ENCODE assay signal across 21 cellular contexts in the genomic region with DNA sequence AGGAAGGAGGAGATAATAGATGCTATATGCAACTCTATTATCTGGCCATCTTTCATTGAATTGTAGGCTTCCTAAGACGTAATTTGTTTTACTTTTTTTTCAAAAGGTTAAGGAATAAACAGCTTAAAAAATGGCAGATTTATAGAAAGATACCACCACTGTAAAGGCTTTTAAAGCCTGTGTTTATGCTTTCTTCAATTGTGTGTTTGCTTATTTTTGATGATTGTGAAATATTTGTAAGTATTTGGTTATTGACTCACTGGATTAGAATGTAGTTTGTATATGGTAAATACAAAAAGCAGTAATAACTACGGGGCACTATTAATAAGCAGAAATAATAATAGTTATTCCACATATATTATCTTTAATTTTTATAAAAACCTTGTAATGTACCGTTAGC.
DNase-seq lines count a peak whose midpoint lies in the region; ATAC-seq and TF ChIP-seq lines count a peak whose summit lies in the region.
"Had no signal": no experiment of that assay in that cellular context is flagged by ENCODE, and none has a peak within 500 bp of the region (broad histone marks: within the 10 kb centered on the region; RNA-seq: fewer than 3 reads in every experiment).

No MANE protein-coding gene starts in this region.

- no peak overlapping the region for H2BK12ac ChIP-seq in mesenchymal stem cell (ENCODE audit: low read length in 2 of 2)

- H3K56ac ChIP-seq in IMR-90 (ENCODE audit: extremely low read depth, insufficient read depth, low read length): no peak overlapping the region

- TF ChIP-seq RAD21 in IMR-90 (IDR thresholded peaks at IDR 0.05; ENCODE audit: low read length): no peak

- intact Hi-C loops in IMR-90 (cut with micrococcal nuclease): no loop called here
- intact Hi-C loops in activated CD4-positive, alpha-beta T cell treated with anti-CD3 and anti-CD28 coated beads for 36 hours (cut with DNase I, micrococcal nuclease): no loop called here

- H2AFZ ChIP-seq in IMR-90 (replicated peaks; ENCODE audit: low read length, poor library complexity) (no peak overlapping the region), mesenchymal stem cell (ENCODE audit: low read depth, low read length) (no peak overlapping the region), GM23338 (no peak overlapping the region)

- H3K23ac ChIP-seq in IMR-90 (ENCODE audit: low read depth, low read length) (no peak overlapping the region), mesenchymal stem cell (ENCODE audit: low read length in 2 of 2) (no peak overlapping the region)

- in situ Hi-C loops in IMR-90 (cut with MboI; ENCODE audit: low sequenced_read_pairs): no loop called here

- H3K36me3 Mint-ChIP-seq in activated CD4-positive, alpha-beta T cell treated with anti-CD3 and anti-CD28 coated beads for 36 hours (ENCODE audit: low read depth): no peaks in the 10 kb centered on the region
- H3K36me3 Mint-ChIP-seq in GM23338 (ENCODE audit: low read depth): no peaks in the 10 kb centered on the region
- H3K36me3 Mint-ChIP-seq: CD8-positive, alpha-beta T cell had no signal

- H4K8ac ChIP-seq in IMR-90 (ENCODE audit: low read depth in 2 of 2, low read length in 2 of 2): no peak overlapping the region
- H4K8ac ChIP-seq in mesenchymal stem cell (ENCODE audit: low read length): no peak overlapping the region

- no peak overlapping the region for H2BK20ac ChIP-seq in IMR-90 (ENCODE audit: low read depth, low read length)

- H3K9me1 ChIP-seq in IMR-90 (ENCODE audit: insufficient read depth, low read length): no peaks in the 10 kb centered on the region

- H4K91ac ChIP-seq in IMR-90 (ENCODE audit: insufficient read depth, low read depth, low read length) (no peak overlapping the region), mesenchymal stem cell (ENCODE audit: low read length) (no peak overlapping the region)

- no peak overlapping the region for H4K5ac ChIP-seq in IMR-90 (ENCODE audit: low read depth, low read length)

- TF ChIP-seq CTCF in IMR-90 (conservative IDR thresholded peaks at IDR 0.05; ENCODE audit: low read depth, low read length) (no peak), RWPE2 (IDR thresholded peaks at IDR 0.05; ENCODE audit: poor library complexity, severe bottlenecking) (no peak), epithelial cell of esophagus (IDR thresholded peaks at IDR 0.05; ENCODE audit: insufficient read depth, low read depth, low read length, missing control alignments) (no peak), GM23338 (conservative IDR thresholded peaks at IDR 0.05; ENCODE audit: low read depth in 2 of 2) (no peak)

- no peaks in the 10 kb centered on the region for H3K27me3 Mint-ChIP-seq in activated CD4-positive, alpha-beta T cell treated with anti-CD3 and anti-CD28 coated beads for 36 hours
- H3K27me3 Mint-ChIP-seq in GM23338 (ENCODE audit: insufficient read depth, low read depth, poor library complexity): no peaks in the 10 kb centered on the region
- H3K27me3 Mint-ChIP-seq: B cell had no signal

- H3K9me3 ChIP-seq in IMR-90 (ENCODE audit: control insufficient read depth, insufficient read depth, low read length): no peaks in the 10 kb centered on the region
- no peaks in the 10 kb centered on the region for H3K9me3 ChIP-seq in RWPE2 (ENCODE audit: severe bottlenecking)
- no peaks in the 10 kb centered on the region for H3K9me3 ChIP-seq in mesenchymal stem cell (ENCODE audit: control insufficient read depth, low read length)
- H3K9me3 ChIP-seq: Peyer's patch had no signal

- H3K27me3 ChIP-seq in IMR-90 (ENCODE audit: control insufficient read depth, insufficient read depth, low read length): 0 out of 2 replicates have a peak, but pooled peaks cover 1% of the 10 kb centered on the region
- H3K27me3 ChIP-seq in RWPE2 (ENCODE audit: insufficient read depth, poor library complexity, severe bottlenecking): no peaks in the 10 kb centered on the region
- no peaks in the 10 kb centered on the region for H3K27me3 ChIP-seq in mesenchymal stem cell (ENCODE audit: control insufficient read depth in 1 of 2, insufficient read depth in 1 of 2, low read length in 2 of 2)
- no peaks in the 10 kb centered on the region for H3K27me3 ChIP-seq in GM23338 (ENCODE audit: insufficient read depth)
- H3K27me3 ChIP-seq: Peyer's patch had no signal

- no peaks in the 10 kb centered on the region for H3F3A ChIP-seq in GM23338 (replicated peaks; ENCODE audit: low read depth)

- H2AK5ac ChIP-seq in IMR-90 (ENCODE audit: low read depth, low read length): no peak overlapping the region
- H2AK5ac ChIP-seq in mesenchymal stem cell (ENCODE audit: low read length, severe bottlenecking): no peak overlapping the region

- CTCF ChIA-PET in IMR-90 (lab: Yijun Ruan, JAX): no interaction called here
- CTCF ChIA-PET in activated CD4-positive, alpha-beta T cell treated with anti-CD3 and anti-CD28 coated beads for 36 hours (lab: Charles Lee): interaction anchor here (0.9 kb wide), 1 partner anchor 27 kb away, joined by 3 read pairs; no protein-coding TSS in a partner anchor

- no peaks in the 10 kb centered on the region for H3K79me1 ChIP-seq in IMR-90 (ENCODE audit: low read depth in 1 of 2, low read length in 2 of 2)
- no peaks in the 10 kb centered on the region for H3K79me1 ChIP-seq in mesenchymal stem cell (replicated peaks; ENCODE audit: low read length, poor library complexity, severe bottlenecking)

- H4K20me1 ChIP-seq in IMR-90 (ENCODE audit: insufficient read depth, low read length) (no peaks in the 10 kb centered on the region), GM23338 (replicated peaks; ENCODE audit: insufficient read depth) (no peaks in the 10 kb centered on the region)

- no peaks in the 10 kb centered on the region for H3K9me3 Mint-ChIP-seq in activated CD4-positive, alpha-beta T cell treated with anti-CD3 and anti-CD28 coated beads for 36 hours (ENCODE audit: low read depth)
- no peaks in the 10 kb centered on the region for H3K9me3 Mint-ChIP-seq in GM23338
- H3K9me3 Mint-ChIP-seq: CD8-positive, alpha-beta T cell had no signal

- dilution Hi-C loops in IMR-90 (cut with HindIII; ENCODE audit: low sequenced_read_pairs, unreplicated experiment): no loop called here

- H3K4me1 Mint-ChIP-seq in activated CD4-positive, alpha-beta T cell treated with anti-CD3 and anti-CD28 coated beads for 36 hours: peaks cover 4% of the 10 kb centered on the region
- no peaks in the 10 kb centered on the region for H3K4me1 Mint-ChIP-seq in GM23338
- H3K4me1 Mint-ChIP-seq: B cell had no signal

- no peak overlapping the region for H3K4ac ChIP-seq in IMR-90 (ENCODE audit: low read depth, low read length)
- no peak overlapping the region for H3K4ac ChIP-seq in mesenchymal stem cell (ENCODE audit: low read depth in 1 of 2, low read length in 2 of 2)

- no peaks in the 10 kb centered on the region for H3K79me2 ChIP-seq in GM23338 (replicated peaks; ENCODE audit: insufficient read depth)

- BruUV-seq in IMR-90 (replicated peaks; lab: Mats Ljungman, UMichigan): no TSS peak

- TF ChIP-seq POLR2A in IMR-90 (IDR thresholded peaks at IDR 0.05; ENCODE audit: low read depth, low read length): no peak

- WGBS in IMR-90 (ENCODE audit: extremely low coverage in 2 of 2, insufficient read length in 1 of 2), 2 experiments: no CpG with 5 or more reads among the region's 3 CpGs
- WGBS in mesenchymal stem cell: 33% methylated on average over 2 of the region's 3 CpGs

- H3K4me3 ChIP-seq in IMR-90 (ENCODE audit: insufficient read depth, low read depth, low read length) (no peak overlapping the region), RWPE2 (ENCODE audit: severe bottlenecking) (no peak overlapping the region), epithelial cell of esophagus (ENCODE audit: low read length) (no peak overlapping the region), mesenchymal stem cell (ENCODE audit: insufficient read depth in 1 of 2, low read depth in 1 of 2, low read length in 2 of 2) (no peak overlapping the region), GM23338 (no peak overlapping the region)
- H3K4me3 ChIP-seq: Peyer's patch, SK-N-MC had no signal

- H3K18ac ChIP-seq in IMR-90 (ENCODE audit: low read depth, low read length): no peak overlapping the region
- H3K18ac ChIP-seq in mesenchymal stem cell (ENCODE audit: low read depth in 1 of 2, low read length in 2 of 2): no peak overlapping the region

- H2BK120ac ChIP-seq in IMR-90 (ENCODE audit: low read depth, low read length) (no peak overlapping the region), mesenchymal stem cell (ENCODE audit: low read depth, low read length) (no peak overlapping the region)

- H3K4me1 ChIP-seq in IMR-90 (ENCODE audit: control insufficient read depth, insufficient read depth, low read length): no peaks in the 10 kb centered on the region
- H3K4me1 ChIP-seq in RWPE2 (ENCODE audit: insufficient read depth, poor library complexity, severe bottlenecking): peaks cover 15% of the 10 kb centered on the region
- peaks cover 2% of the 10 kb centered on the region for H3K4me1 ChIP-seq in mesenchymal stem cell (ENCODE audit: control insufficient read depth, insufficient read depth, low read depth, low read length)
- H3K4me1 ChIP-seq in GM23338 (ENCODE audit: insufficient read depth): no peaks in the 10 kb centered on the region
- H3K4me1 ChIP-seq: Peyer's patch had no signal

- no peak overlapping the region for H3K4me3 Mint-ChIP-seq in activated CD4-positive, alpha-beta T cell treated with anti-CD3 and anti-CD28 coated beads for 36 hours
- no peak overlapping the region for H3K4me3 Mint-ChIP-seq in GM23338
- H3K4me3 Mint-ChIP-seq: B cell; CD8-positive, alpha-beta T cell had no signal

- H3K27ac Mint-ChIP-seq in activated CD4-positive, alpha-beta T cell treated with anti-CD3 and anti-CD28 coated beads for 36 hours: no peak overlapping the region
- H3K27ac Mint-ChIP-seq in GM23338: no peak overlapping the region
- H3K27ac Mint-ChIP-seq: B cell; CD8-positive, alpha-beta T cell had no signal

- H3K9me2 ChIP-seq in GM23338 (ENCODE audit: insufficient read depth): no peaks in the 10 kb centered on the region

- H3K9ac ChIP-seq in IMR-90 (ENCODE audit: low read depth, low read length): no peak overlapping the region
- H3K9ac ChIP-seq in mesenchymal stem cell (ENCODE audit: low read length): no peak overlapping the region

- ATAC-seq in IMR-90 (ENCODE audit: low read depth): no peak
- peak; percentile 48; the same call in 1 of the 3 replicates for ATAC-seq in RWPE2 (ENCODE audit: low read depth)
- no peak for ATAC-seq in activated CD4-positive, alpha-beta T cell treated with anti-CD3 and anti-CD28 coated beads for 36 hours
- ATAC-seq in GM23338: no peak
- ATAC-seq: CD8-positive, alpha-beta T cell had no signal

- H2BK15ac ChIP-seq in IMR-90 (ENCODE audit: low read depth, low read length): no peak overlapping the region
- H2BK15ac ChIP-seq in mesenchymal stem cell (ENCODE audit: low read depth, poor library complexity, severe bottlenecking): no peak overlapping the region

- H3K27ac ChIP-seq in IMR-90 (ENCODE audit: insufficient read depth, low read length) (no peak overlapping the region), RWPE2 (ENCODE audit: poor library complexity, severe bottlenecking) (peak overlapping the region; percentile 41), mesenchymal stem cell (ENCODE audit: low read length, poor library complexity, severe bottlenecking) (no peak overlapping the region), GM23338 (ENCODE audit: low read depth) (no peak overlapping the region)
- H3K27ac ChIP-seq: C4-2B, Peyer's patch, SK-N-MC had no signal

- DNase-seq in IMR-90 (no peak), RWPE2 (ENCODE audit: low spot score) (no peak), epithelial cell of esophagus (ENCODE audit: low read depth) (peak; percentile 52), mesenchymal stem cell (peak; percentile 67), islet precursor cell (no peak), DMS79 treated with DMSO at 0.1 percent for 48 hours (lab: John Stamatoyannopoulos, UW) (no peak), GM23338 (ENCODE audit: low spot score) (no peak)
- DNase-seq in activated CD4-positive, alpha-beta T cell treated with anti-CD3 and anti-CD28 coated beads for 36 hours: no peak
- DNase-seq: CD8-positive, alpha-beta T cell; DMS 273 treated with DMSO at 0.1 percent for 48 hours; DND-41; KG1; MM.1S; NCI-H2029; NCI-H2227 treated with DMSO at 0.1 percent for 48 hours; NCI-H526 treated with DMSO at 0.1 percent for 48 hours; Peyer's patch; SIG-M5 had no signal

- H3K4me2 ChIP-seq in IMR-90 (ENCODE audit: low read depth, low read length): no peak overlapping the region
- no peak overlapping the region for H3K4me2 ChIP-seq in mesenchymal stem cell (ENCODE audit: low read length, poor library complexity, severe bottlenecking)
- H3K4me2 ChIP-seq in GM23338: no peak overlapping the region

- H3K14ac ChIP-seq in IMR-90 (replicated peaks; ENCODE audit: low read depth, low read length) (no peak overlapping the region), mesenchymal stem cell (ENCODE audit: low read length in 2 of 2) (no peak overlapping the region)

- H3K36me3 ChIP-seq in IMR-90 (ENCODE audit: control insufficient read depth, insufficient read depth, low read length) (no peaks in the 10 kb centered on the region), RWPE2 (ENCODE audit: low read depth) (no peaks in the 10 kb centered on the region), mesenchymal stem cell (ENCODE audit: control insufficient read depth in 1 of 2, insufficient read depth in 2 of 2, low read depth in 1 of 2, low read length in 2 of 2) (no peaks in the 10 kb centered on the region), GM23338 (ENCODE audit: insufficient read depth) (no peaks in the 10 kb centered on the region)
- H3K36me3 ChIP-seq: Peyer's patch had no signal

- H2BK5ac ChIP-seq in IMR-90 (ENCODE audit: low read depth, low read length, poor library complexity, severe bottlenecking): no peak overlapping the region
- H2BK5ac ChIP-seq in mesenchymal stem cell (ENCODE audit: low read depth, low read length, poor library complexity, severe bottlenecking): no peak overlapping the region

- POLR2A ChIA-PET in IMR-90 (lab: Charles Lee; ENCODE audit: unreplicated experiment): no interaction called here
- POLR2A ChIA-PET in activated CD4-positive, alpha-beta T cell treated with anti-CD3 and anti-CD28 coated beads for 36 hours (lab: Charles Lee): no interaction called here

- H2AK9ac ChIP-seq in IMR-90 (replicated peaks; ENCODE audit: low read depth, low read length, poor library complexity): no peak overlapping the region

Comparison
In these comparisons a context has a peak if more than half of its experiments do, and no peak if none do; other contexts are left out.
1. DNase-seq: peak in epithelial cell of esophagus (single experiment) and mesenchymal stem cell (single experiment); none in IMR-90 (single experiment), RWPE2 (single experiment), islet precursor cell (single experiment), DMS79 treated with DMSO at 0.1 percent for 48 hours (single experiment), activated CD4-positive, alpha-beta T cell treated with anti-CD3 and anti-CD28 coated beads for 36 hours (single experiment) and GM23338 (single experiment).